Comparison of ENCODE assay signal across 8 cellular contexts in the genomic region with DNA sequence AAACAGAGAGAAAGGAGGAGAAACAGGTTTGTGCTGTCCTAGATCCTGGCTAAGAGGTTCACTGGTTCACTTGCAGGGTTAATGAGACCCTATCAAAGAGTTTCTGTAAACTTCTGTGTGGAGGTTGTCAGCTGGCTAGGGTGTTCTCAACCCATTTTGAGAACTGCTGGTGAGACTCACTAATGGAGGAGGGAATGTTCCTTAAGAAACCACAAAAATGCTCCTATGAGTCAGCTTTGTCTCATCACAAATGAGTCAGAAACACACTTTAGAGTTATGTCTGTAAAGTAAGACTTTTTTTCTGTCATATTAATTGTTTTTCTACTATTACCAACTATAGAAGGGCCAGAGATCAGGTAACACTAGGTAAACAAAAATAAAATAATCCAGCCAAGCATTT.
DNase-seq lines count a peak whose midpoint lies in the region; ATAC-seq, FAIRE-seq and TF ChIP-seq lines count a peak whose summit lies in the region.

No MANE protein-coding gene starts in this region.

- no peak for TF ChIP-seq CTCF in D721Med (IDR thresholded peaks at IDR 0.05; ENCODE audit: insufficient read depth, missing control alignments)

- no peak for FAIRE-seq in D721Med (lab: Jason Lieb, UNC)

- DNase-seq in GM03348 (ENCODE audit: low spot score) (peak; percentile 74), RPMI7951 (ENCODE audit: low read depth) (peak; percentile 79), islet precursor cell (peak; percentile 91), D341Med (ENCODE audit: low spot score) (no peak), D721Med (ENCODE audit: insufficient read length, low spot score) (no peak)
- no peak for DNase-seq in activated CD4-positive, alpha-beta T cell treated with anti-CD3 and anti-CD28 coated beads, Interleukin-2, amount 50 U/mL, for 4 hours
- DNase-seq in stimulated activated CD4-positive, alpha-beta T cell treated with anti-CD3 and anti-CD28 coated beads, Interleukin-15, amount 100 ng/mL, for 24 hours: no peak

- ATAC-seq in HG02884 (IDR thresholded peaks at IDR 0.05; ENCODE audit: unreplicated experiment): peak; percentile 88

Comparison
In these comparisons a context has a peak if more than half of its experiments do, and no peak if none do; other contexts are left out.
1. DNase-seq: peak in GM03348 (single experiment), RPMI7951 (single experiment) and islet precursor cell (single experiment); none in D341Med (single experiment), activated CD4-positive, alpha-beta T cell treated with anti-CD3 and anti-CD28 coated beads, Interleukin-2, amount 50 U/mL, for 4 hours (0 of 2), D721Med (single experiment) and stimulated activated CD4-positive, alpha-beta T cell treated with anti-CD3 and anti-CD28 coated beads, Interleukin-15, amount 100 ng/mL, for 24 hours (single experiment).